Comparison of ENCODE assay signal across 8 cellular contexts in the genomic region with DNA sequence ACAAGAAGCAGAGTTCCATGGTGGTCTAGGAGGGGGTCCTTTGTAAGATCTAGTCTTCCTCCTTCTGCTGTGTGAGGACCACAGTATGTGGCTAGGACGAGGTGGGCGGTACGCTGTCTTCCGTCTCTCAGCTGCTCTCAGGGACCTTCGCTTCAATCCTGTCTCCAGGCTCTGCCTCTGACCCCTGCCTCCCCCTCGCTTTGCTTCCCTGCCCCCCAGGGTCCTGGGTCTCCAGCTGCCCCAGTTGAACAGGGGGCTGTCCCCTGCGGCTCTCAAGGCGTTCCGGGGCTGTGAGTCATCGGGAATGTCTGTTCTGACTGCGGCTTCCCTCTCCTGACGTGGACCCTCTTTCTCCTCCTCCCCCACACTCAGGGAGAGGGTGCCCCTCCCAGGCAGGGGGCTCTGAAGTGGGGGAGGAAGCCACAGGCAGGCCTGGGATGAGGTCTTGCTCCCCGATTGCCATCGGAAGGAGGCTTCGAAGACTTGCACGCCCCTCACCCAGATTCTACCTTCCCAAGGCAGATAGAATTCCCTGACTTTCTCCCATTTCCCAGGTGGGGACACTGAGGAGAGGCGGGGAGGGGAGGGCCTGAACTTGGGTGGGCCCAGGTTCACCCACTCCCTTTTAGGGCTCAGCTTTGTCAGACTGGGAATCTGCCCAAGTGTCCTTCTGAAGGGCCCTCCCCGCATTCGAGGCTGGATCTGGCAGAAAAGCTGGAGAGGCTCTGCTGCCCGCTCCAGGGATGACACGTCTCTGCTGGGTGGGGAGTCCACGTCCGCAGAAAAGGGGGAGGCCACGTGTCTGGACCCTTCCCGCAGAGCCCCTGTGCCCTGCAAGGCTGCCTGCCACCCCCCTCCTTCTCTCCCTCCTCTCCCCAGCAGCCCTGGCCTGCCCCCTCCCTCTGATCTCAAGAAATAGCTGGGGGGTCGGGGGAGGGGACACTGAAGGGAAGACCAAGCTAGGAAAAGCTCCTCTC. TPM values are rescaled to one million over a fixed set of nuclear protein-coding genes. Genes with fewer than 3 reads are reported as not detected.
A peak's percentile ranks its signal among the peaks of the same experiment; 100 is the strongest.
DNase-seq lines count a peak whose midpoint lies in the region; ATAC-seq and TF ChIP-seq lines count a peak whose summit lies in the region.

No MANE protein-coding gene starts in this region.

- no peak for TF ChIP-seq POLR2A in breast epithelium (IDR thresholded peaks at IDR 0.05)
- TF ChIP-seq POLR2A in thyroid gland (IDR thresholded peaks at IDR 0.05), result no peak
- TF ChIP-seq POLR2A in erythroblast (IDR thresholded peaks at IDR 0.05; ENCODE audit: low read length), result no peak

- 36 to 39% methylated on average over 19 to 20 of the region's 26 CpGs for WGBS in thyroid gland, 2 donors

- intact Hi-C loops in breast epithelium (cut with DNase I; ENCODE audit: low total_unique reads) (no loop called here), thyroid gland (cut with DNase I) (no loop called here)

- H3K36me3 ChIP-seq in breast epithelium (no peaks in the 10 kb centered on the region), thyroid gland (no peaks in the 10 kb centered on the region)

- H3K27me3 ChIP-seq in breast epithelium (no peaks in the 10 kb centered on the region), thyroid gland (no peaks in the 10 kb centered on the region)

- H3K27ac ChIP-seq in breast epithelium, result peak overlapping the region; percentile 89 to 97
- peak overlapping the region; percentile 31 to 65 (median 63) for H3K27ac ChIP-seq in thyroid gland

- H3K9me3 ChIP-seq in breast epithelium, result no peaks in the 10 kb centered on the region
- no peaks in the 10 kb centered on the region for H3K9me3 ChIP-seq in thyroid gland

- H3K4me1 ChIP-seq in breast epithelium (peaks cover 0 to 7% of the 10 kb centered on the region in 2 donors), thyroid gland (peaks cover 0 to 22% of the 10 kb centered on the region in 2 donors)

- peak overlapping the region in 1 of 3 donors; percentile 41 for H3K4me3 ChIP-seq in breast epithelium
- no peak overlapping the region for H3K4me3 ChIP-seq in thyroid gland (replicated peaks in 1 of 3)

- peak; percentile 95 for DNase-seq in HS-5 (ENCODE audit: low read depth)
- no peak for DNase-seq in breast epithelium (ENCODE audit: low spot score in 2 of 2)
- DNase-seq in left lobe of liver (ENCODE audit: low spot score), result peak; percentile 42
- DNase-seq in thyroid gland, result no peak
- no peak for DNase-seq in erythroblast (lab: John Stamatoyannopoulos, UW)
- no peak for DNase-seq in foreskin melanocyte
- no peak for DNase-seq in stimulated activated CD4-positive, alpha-beta T cell treated with anti-CD3 and anti-CD28 coated beads, Interleukin-4, amount 100 ng/mL, for 4 hours

- TF ChIP-seq CTCF in breast epithelium (IDR thresholded peaks at IDR 0.05), result no peak
- no peak for TF ChIP-seq CTCF in thyroid gland (IDR thresholded peaks at IDR 0.05)

- ATAC-seq in left lobe of liver (no peak), HG03521 (IDR thresholded peaks at IDR 0.05; ENCODE audit: unreplicated experiment) (no peak)

RNA-seq across cellular contexts. Expression of gene COL1A1, which starts 9.1 kb away (rescaled TPM):
- total RNA-seq in breast epithelium (10 to 100 TPM; 23.4 to 67.2 (median 44.5) TPM), left lobe of liver (19.3 TPM), thyroid gland (10 to 100 TPM; 12.2 to 57.3 (median 18.5) TPM)

RNA-seq across cellular contexts. Expression of gene SGCA, which starts 44.7 kb away (rescaled TPM):
- total RNA-seq in breast epithelium (1 to 10 TPM in 1 of 3 donors, under 1 TPM in 2; 0.33 to 2.6 (median 0.73) TPM), left lobe of liver (1.0 TPM), thyroid gland (1 to 10 TPM in 1 of 4 donors, not detected in 3; 2.0 TPM)

Comparison
In these comparisons a context has a peak if more than half of its experiments do, and no peak if none do; other contexts are left out.
1. DNase-seq: peak in HS-5 (single experiment) and left lobe of liver (single experiment); none in breast epithelium (0 of 2), thyroid gland (0 of 2), erythroblast (0 of 2), foreskin melanocyte (single experiment) and stimulated activated CD4-positive, alpha-beta T cell treated with anti-CD3 and anti-CD28 coated beads, Interleukin-4, amount 100 ng/mL, for 4 hours (0 of 2).